Comparison of ENCODE assay signal across 8 cellular contexts in the genomic region with DNA sequence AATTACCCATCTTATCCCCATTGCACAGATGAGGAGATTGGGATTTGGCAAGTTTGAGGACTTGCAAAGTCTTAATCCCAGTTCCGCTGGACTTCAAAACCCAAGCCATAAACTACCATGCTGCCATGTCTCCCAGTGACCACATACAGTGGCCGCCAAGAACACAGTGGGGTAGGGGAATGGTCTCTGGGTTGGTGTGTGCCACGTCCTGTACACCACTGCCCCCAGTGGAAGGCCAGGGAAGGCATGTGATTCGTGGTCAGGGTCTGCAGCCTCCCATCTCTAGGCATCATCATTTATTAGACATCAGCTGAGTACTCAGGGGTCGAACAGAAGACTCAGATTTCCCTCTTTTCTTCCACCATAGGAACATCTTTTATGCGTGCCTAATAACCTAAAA.
DNase-seq lines count a peak whose midpoint lies in the region; ATAC-seq and TF ChIP-seq lines count a peak whose summit lies in the region.

No MANE protein-coding gene starts in this region.

- POLR2A ChIA-PET in HEK293T (lab: Yijun Ruan, JAX) = no interaction called here

- no peak overlapping the region for H3K4me3 ChIP-seq in right lobe of liver

- TF ChIP-seq CTCF in right lobe of liver (IDR thresholded peaks at IDR 0.05) = peak; percentile 19 to 38 (median 25)

- DNase-seq in D341Med (ENCODE audit: low spot score) (peak; percentile 60), HEK293T (ENCODE audit: extremely low spot score) (peak; percentile 75), right lobe of liver (no peak), GOT3 (lab: John Stamatoyannopoulos, UW) (no peak), medulla oblongata (ENCODE audit: extremely low spot score) (no peak)
- DNase-seq in activated CD4-positive, alpha-beta T cell treated with anti-CD3 and anti-CD28 coated beads, Interleukin-2, amount 10 ng/mL, durations not matched to agents 24 days and 14 days = peak; percentile 68

- no peak overlapping the region for H3K4me3 Mint-ChIP-seq in activated CD4-positive, alpha-beta T cell treated with anti-CD3 and anti-CD28 coated beads, Interleukin-2, amount 10 ng/mL, durations not matched to agents 24 days and 14 days

- H3K4me1 ChIP-seq in right lobe of liver = peaks cover 0 to 38% (median 16%) of the 10 kb centered on the region in 4 donors

- H3K27ac Mint-ChIP-seq in activated CD4-positive, alpha-beta T cell treated with anti-CD3 and anti-CD28 coated beads, Interleukin-2, amount 10 ng/mL, durations not matched to agents 24 days and 14 days = no peak overlapping the region

- intact Hi-C loops in activated CD4-positive, alpha-beta T cell treated with anti-CD3 and anti-CD28 coated beads, Interleukin-2, amount 10 ng/mL, durations not matched to agents 24 days and 14 days (cut with micrococcal nuclease) = loop anchor here (2.0 kb wide), 1 partner anchor 16 kb away; no protein-coding TSS in a partner anchor
- intact Hi-C loops in right lobe of liver (cut with DNase I) = no loop called here

- no peaks in the 10 kb centered on the region for H3K9me3 ChIP-seq in right lobe of liver

- H3K4me1 Mint-ChIP-seq in activated CD4-positive, alpha-beta T cell treated with anti-CD3 and anti-CD28 coated beads, Interleukin-2, amount 10 ng/mL, durations not matched to agents 24 days and 14 days = peaks cover 16% of the 10 kb centered on the region

- peaks cover 56% of the 10 kb centered on the region for H3K27me3 Mint-ChIP-seq in activated CD4-positive, alpha-beta T cell treated with anti-CD3 and anti-CD28 coated beads, Interleukin-2, amount 10 ng/mL, durations not matched to agents 24 days and 14 days

- no peak overlapping the region for H3K27ac ChIP-seq in right lobe of liver

- CTCF ChIA-PET in HEK293T (lab: Yijun Ruan, JAX) = interaction anchor here (0.9 to 2.4 kb wide), 7 partner anchors 9 to 105 kb away, joined by 3 to 11 read pairs (median 5); no protein-coding TSS in a partner anchor

- TF ChIP-seq POLR2A in right lobe of liver (IDR thresholded peaks at IDR 0.05) = no peak

- WGBS in right lobe of liver (ENCODE audit: insufficient coverage, low coverage, low lambda C conversion rate, missing lambda C conversion rate) = 86% methylated on average over 6 of the region's 6 CpGs

- H3K36me3 ChIP-seq in right lobe of liver = no peaks in the 10 kb centered on the region

- peaks cover 3% of the 10 kb centered on the region for H3K36me3 Mint-ChIP-seq in activated CD4-positive, alpha-beta T cell treated with anti-CD3 and anti-CD28 coated beads, Interleukin-2, amount 10 ng/mL, durations not matched to agents 24 days and 14 days (ENCODE audit: low read depth)

- no peaks in the 10 kb centered on the region for H3K9me3 Mint-ChIP-seq in activated CD4-positive, alpha-beta T cell treated with anti-CD3 and anti-CD28 coated beads, Interleukin-2, amount 10 ng/mL, durations not matched to agents 24 days and 14 days

- no peak for ATAC-seq in right lobe of liver
- no peak for ATAC-seq in HG02642 (IDR thresholded peaks at IDR 0.05; ENCODE audit: poor library complexity, unreplicated experiment)
- no peak for ATAC-seq in GM18519 (IDR thresholded peaks at IDR 0.05; ENCODE audit: low FRiP score, unreplicated experiment)

- H3K27me3 ChIP-seq in right lobe of liver = no peaks in the 10 kb centered on the region

TF ChIP-seq in HEK293T, 16 proteins besides CTCF, POLR2A, EP300 and RAD21:
- TF ChIP-seq LEF1 (IDR thresholded peaks at IDR 0.05; ENCODE audit: borderline replicate concordance) = no peak

Comparison
In these comparisons a context has a peak if more than half of its experiments do, and no peak if none do; other contexts are left out.
1. DNase-seq: peak in D341Med (single experiment), HEK293T (single experiment) and activated CD4-positive, alpha-beta T cell treated with anti-CD3 and anti-CD28 coated beads, Interleukin-2, amount 10 ng/mL, durations not matched to agents 24 days and 14 days (single experiment); none in right lobe of liver (0 of 3), GOT3 (single experiment) and medulla oblongata (single experiment).